Comparison of ENCODE assay signal across 10 cellular contexts in the genomic region with DNA sequence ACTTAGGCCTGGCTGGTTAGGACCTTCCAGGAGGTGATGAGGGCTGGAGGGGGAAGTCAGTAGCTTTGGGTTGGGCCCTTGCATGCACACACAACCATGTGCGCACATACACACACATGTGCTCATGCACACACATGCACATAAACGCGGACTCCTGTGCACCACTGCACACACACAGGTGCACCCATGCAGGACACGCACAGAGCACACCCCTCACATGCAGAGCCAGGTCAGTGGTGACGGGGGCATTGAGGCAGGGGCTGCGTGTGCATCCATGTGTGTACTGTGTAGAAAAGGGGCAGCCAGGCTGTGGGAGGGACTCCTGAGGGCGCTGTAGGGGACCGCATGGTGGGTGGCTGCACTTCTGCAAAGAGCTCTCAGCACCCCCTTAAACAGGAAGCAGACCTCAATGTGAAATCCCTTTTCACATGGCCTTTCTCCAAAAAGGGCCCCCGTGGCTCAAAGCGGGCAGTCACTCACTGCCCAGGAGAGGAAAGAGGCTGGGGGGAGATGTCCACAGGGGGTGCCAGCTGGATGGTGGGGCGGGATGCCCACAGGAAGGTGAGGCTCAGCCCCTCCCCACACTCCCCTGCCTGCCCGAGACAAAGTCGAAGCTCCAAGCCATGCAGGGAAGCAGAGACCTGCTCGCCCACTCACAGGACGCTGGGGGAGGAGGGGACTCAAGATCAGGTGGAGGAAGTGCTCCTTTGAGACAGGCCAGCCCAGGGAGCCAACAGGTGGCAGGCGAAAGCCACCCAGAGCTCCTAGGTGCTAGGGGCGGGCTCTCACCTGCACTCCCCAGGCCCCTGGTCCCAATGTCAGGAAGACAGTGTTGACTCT.
DNase-seq lines count a peak whose midpoint lies in the region; ATAC-seq, FAIRE-seq and TF ChIP-seq lines count a peak whose summit lies in the region.
"Had no signal": no experiment of that assay in that cellular context is flagged by ENCODE, and none has a peak within 500 bp of the region (broad histone marks: within the 10 kb centered on the region; RNA-seq: fewer than 3 reads in every experiment).

No MANE protein-coding gene starts in this region.

- no peaks in the 10 kb centered on the region for H3K27me3 ChIP-seq in astrocyte (ENCODE audit: insufficient read depth, low read length)

- peak overlapping the region; percentile 77 for H3K4me2 ChIP-seq in astrocyte (ENCODE audit: low read length)

- FAIRE-seq in astrocyte (lab: Jason Lieb, UNC) = no peak
- FAIRE-seq: TTC549 had no signal

- H3K4me3 Mint-ChIP-seq in astrocyte (ENCODE audit: unreplicated experiment) (no peak overlapping the region), WTC11 (no peak overlapping the region)
- peak overlapping the region; percentile 56 for H3K4me3 Mint-ChIP-seq in stimulated activated memory B cell treated with anti-CD40 and anti-IgM and Interleukin-4, amounts not matched to agents 10 μg/mL and 1 μg/mL and 100 μg/mL, for 72 hours

- H3K36me3 Mint-ChIP-seq in astrocyte (ENCODE audit: low read depth, unreplicated experiment) (peaks cover 11% of the 10 kb centered on the region), WTC11 (peaks cover 2% of the 10 kb centered on the region; the same call in 1 of the 2 replicates)
- H3K36me3 Mint-ChIP-seq in stimulated activated memory B cell treated with anti-CD40 and anti-IgM and Interleukin-4, amounts not matched to agents 10 μg/mL and 1 μg/mL and 100 μg/mL, for 72 hours = peaks cover 73% of the 10 kb centered on the region

- no peak overlapping the region for H3K9ac ChIP-seq in astrocyte (ENCODE audit: low read length)

- H3K27ac Mint-ChIP-seq in astrocyte (ENCODE audit: unreplicated experiment) = no peak overlapping the region
- H3K27ac Mint-ChIP-seq in stimulated activated memory B cell treated with anti-CD40 and anti-IgM and Interleukin-4, amounts not matched to agents 10 μg/mL and 1 μg/mL and 100 μg/mL, for 72 hours = peak overlapping the region; percentile 96
- H3K27ac Mint-ChIP-seq in WTC11 = no peak overlapping the region

- POLR2A ChIA-PET in WTC11 (lab: Charles Lee) = no interaction called here

- H3K9me3 Mint-ChIP-seq in astrocyte (ENCODE audit: unreplicated experiment) = no peaks in the 10 kb centered on the region
- H3K9me3 Mint-ChIP-seq in stimulated activated memory B cell treated with anti-CD40 and anti-IgM and Interleukin-4, amounts not matched to agents 10 μg/mL and 1 μg/mL and 100 μg/mL, for 72 hours = no peaks in the 10 kb centered on the region
- H3K9me3 Mint-ChIP-seq in WTC11 = no peaks in the 10 kb centered on the region

- no peak overlapping the region for H3K4me3 ChIP-seq in astrocyte (ENCODE audit: insufficient read depth, low read depth, low read length)

- peaks cover 26% of the 10 kb centered on the region for H3K4me1 Mint-ChIP-seq in astrocyte (ENCODE audit: low read depth, unreplicated experiment)
- H3K4me1 Mint-ChIP-seq in stimulated activated memory B cell treated with anti-CD40 and anti-IgM and Interleukin-4, amounts not matched to agents 10 μg/mL and 1 μg/mL and 100 μg/mL, for 72 hours = peaks cover 87% of the 10 kb centered on the region
- peaks cover 14% of the 10 kb centered on the region for H3K4me1 Mint-ChIP-seq in WTC11

- intact Hi-C loops in Right ventricle myocardium inferior (cut with DNase I) = no loop called here
- intact Hi-C loops in cardiac septum (cut with DNase I) = no loop called here

- DNase-seq in Right ventricle myocardium inferior (ENCODE audit: missing footprints) (peak; percentile 68), cardiac septum (ENCODE audit: low spot score) (no peak), astrocyte (ENCODE audit: low read depth) (no peak), WTC11 (ENCODE audit: low spot score) (no peak), mucosa of gallbladder (ENCODE audit: low spot score) (no peak), A172 (ENCODE audit: low spot score) (no peak)
- DNase-seq: DND-41 had no signal

- H3K27me3 Mint-ChIP-seq in astrocyte (ENCODE audit: low read depth, unreplicated experiment) (peaks cover 4% of the 10 kb centered on the region), WTC11 (ENCODE audit: low read depth) (no peaks in the 10 kb centered on the region)
- H3K27me3 Mint-ChIP-seq in stimulated activated memory B cell treated with anti-CD40 and anti-IgM and Interleukin-4, amounts not matched to agents 10 μg/mL and 1 μg/mL and 100 μg/mL, for 72 hours = no peaks in the 10 kb centered on the region

- no peak for ATAC-seq in Right ventricle myocardium inferior
- peak; percentile 38 for ATAC-seq in HG03520 (IDR thresholded peaks at IDR 0.05; ENCODE audit: unreplicated experiment)
- ATAC-seq in stimulated activated memory B cell treated with anti-CD40 and anti-IgM and Interleukin-4, amounts not matched to agents 10 μg/mL and 1 μg/mL and 100 μg/mL, for 72 hours = peak; percentile 87
- no peak for ATAC-seq in WTC11

- H3K4me1 ChIP-seq in astrocyte (ENCODE audit: insufficient read depth, low read length) = peaks cover 33% of the 10 kb centered on the region

- no peaks in the 10 kb centered on the region for H3K79me2 ChIP-seq in astrocyte (ENCODE audit: insufficient read depth, low read length)

- peaks cover 3% of the 10 kb centered on the region for H4K20me1 ChIP-seq in astrocyte (ENCODE audit: insufficient read depth, low read length)

- no peaks in the 10 kb centered on the region for H3K9me3 ChIP-seq in astrocyte (ENCODE audit: insufficient read depth, low read depth, low read length)

- no peak overlapping the region for H2AFZ ChIP-seq in astrocyte (ENCODE audit: low read depth, low read length)

- CTCF ChIA-PET in WTC11 (lab: Charles Lee) = interaction anchor here (1.2 to 2.0 kb wide), 2 partner anchors 18 to 35 kb away, joined by 6 to 7 read pairs; no protein-coding TSS in a partner anchor

- H3K27ac ChIP-seq in astrocyte (ENCODE audit: low read depth, low read length) = no peak overlapping the region

- no peaks in the 10 kb centered on the region for H3K36me3 ChIP-seq in astrocyte (ENCODE audit: insufficient read depth, low read length)

- TF ChIP-seq CTCF in astrocyte (IDR thresholded peaks at IDR 0.05; ENCODE audit: insufficient read depth, low read depth, low read length) = no peak
- no peak for TF ChIP-seq CTCF in WTC11 (IDR thresholded peaks at IDR 0.05)

TF ChIP-seq in WTC11, 78 proteins besides CTCF, POLR2A, EP300 and RAD21:
- no peak for TF ChIP-seq JAZF1 (CRISPR knock-in tag; IDR thresholded peaks at IDR 0.05)

Comparison
In these comparisons a context has a peak if more than half of its experiments do, and no peak if none do; other contexts are left out.
1. ATAC-seq: peak in HG03520 (single experiment) and stimulated activated memory B cell treated with anti-CD40 and anti-IgM and Interleukin-4, amounts not matched to agents 10 μg/mL and 1 μg/mL and 100 μg/mL, for 72 hours (single experiment); none in Right ventricle myocardium inferior (single experiment) and WTC11 (single experiment).